ENCODE assay signal across 17 cellular contexts in genomic region chr4:39502034-39502658, GRCh38. TPM values are rescaled to one million over a fixed set of nuclear protein-coding genes. Genes with fewer than 3 reads are reported as not detected.
A peak's percentile ranks its signal among the peaks of the same experiment; 100 is the strongest.
DNase-seq lines count a peak whose midpoint lies in the region; ATAC-seq and TF ChIP-seq lines count a peak whose summit lies in the region.
"Had no signal": no experiment of that assay in that cellular context is flagged by ENCODE, and none has a peak within 500 bp of the region (broad histone marks: within the 10 kb centered on the region; RNA-seq: fewer than 3 reads in every experiment).

No MANE protein-coding gene starts in this region.

- in situ Hi-C loops in transverse colon (cut with MboI; ENCODE audit: low pct_ligation_motif_present in 1 of 4, low pct_unique_long_range_greater_than_20kb in 1 of 4, low sequenced_read_pairs in 3 of 4): no loop called here

- H3K4me1 ChIP-seq in ascending aorta: peaks cover 0 to 3% of the 10 kb centered on the region in 2 donors
- H3K4me1 ChIP-seq in suprapubic skin: no peaks in the 10 kb centered on the region
- H3K4me1 ChIP-seq in transverse colon: peaks cover 0 to 20% (median 0%) of the 10 kb centered on the region in 4 donors

- H3K4me1 Mint-ChIP-seq in activated T-cell treated with anti-CD3 and anti-CD28 coated beads, Interleukin-2, amount 50 U/mL, for 72 hours (ENCODE audit: low read depth): no peaks in the 10 kb centered on the region
- H3K4me1 Mint-ChIP-seq in activated T-cell treated with anti-CD3 and anti-CD28 coated beads, Interleukin-2, amount 50 U/mL, for 24 hours (ENCODE audit: low read depth): no peaks in the 10 kb centered on the region
- H3K4me1 Mint-ChIP-seq: endodermal cell; stimulated activated naive CD8-positive, alpha-beta T cell treated with anti-CD3 and anti-CD28 coated beads, Interleukin-15, amount 100 ng/mL, for 72 hours had no signal

- H3K27ac ChIP-seq in ascending aorta (peak overlapping the region; percentile 57 to 65), suprapubic skin (peak overlapping the region; percentile 69), transverse colon (no peak overlapping the region)
- H3K27ac ChIP-seq: neutrophil had no signal

- ATAC-seq in activated T-cell treated with anti-CD3 and anti-CD28 coated beads, Interleukin-2, amount 50 U/mL, for 72 hours (replicated peaks in 1 of 2): no peak
- no peak for ATAC-seq in GM19035 (IDR thresholded peaks at IDR 0.05; ENCODE audit: unreplicated experiment)
- ATAC-seq: stimulated activated naive CD8-positive, alpha-beta T cell treated with anti-CD3 and anti-CD28 coated beads, Interleukin-15, amount 100 ng/mL, for 72 hours had no signal

- H3K27me3 Mint-ChIP-seq in activated T-cell treated with anti-CD3 and anti-CD28 coated beads, Interleukin-2, amount 50 U/mL, for 72 hours (ENCODE audit: low read depth): no peaks in the 10 kb centered on the region
- H3K27me3 Mint-ChIP-seq in activated T-cell treated with anti-CD3 and anti-CD28 coated beads, Interleukin-2, amount 50 U/mL, for 24 hours: no peaks in the 10 kb centered on the region
- H3K27me3 Mint-ChIP-seq: activated naive CD8-positive, alpha-beta T cell; stimulated activated naive CD8-positive, alpha-beta T cell treated with anti-CD3 and anti-CD28 coated beads, Interleukin-15, amount 100 ng/mL, for 72 hours had no signal

- intact Hi-C loops in ascending aorta (cut with DNase I): loop anchor here (2.0 kb wide), 1 partner anchor 25 kb away; the partner anchor contains the start of gene UGDH
- intact Hi-C loops in transverse colon (cut with DNase I; ENCODE audit: low total_unique reads): no loop called here

- no peaks in the 10 kb centered on the region for H3K9me3 ChIP-seq in ascending aorta
- H3K9me3 ChIP-seq in suprapubic skin: no peaks in the 10 kb centered on the region
- H3K9me3 ChIP-seq in transverse colon: no peaks in the 10 kb centered on the region
- H3K9me3 ChIP-seq: neutrophil had no signal

- no peak for DNase-seq in activated T-cell treated with anti-CD3 and anti-CD28 coated beads, Interleukin-2, amount 50 U/mL, for 72 hours
- DNase-seq in activated T-cell treated with anti-CD3 and anti-CD28 coated beads, Interleukin-2, amount 50 U/mL, for 24 hours: no peak
- DNase-seq in ascending aorta (ENCODE audit: low spot score in 2 of 2): no peak
- peak; percentile 4 for DNase-seq in foreskin melanocyte
- no peak for DNase-seq in suprapubic skin (ENCODE audit: low spot score in 2 of 2)
- no peak for DNase-seq in transverse colon
- DNase-seq in activated naive CD4-positive, alpha-beta T cell (lab: John Stamatoyannopoulos, UW): no peak
- DNase-seq: activated CD4-positive, alpha-beta T cell treated with anti-CD3 and anti-CD28 coated beads, Interleukin-2, amount 50 U/mL, for 4 hours; endodermal cell; KBM-7; NCI-H1930; stimulated activated CD4-positive, alpha-beta T cell treated with anti-CD3 and anti-CD28 coated beads, Interleukin-2, amount 100 ng/mL, for 48 hours; stimulated activated naive CD8-positive, alpha-beta T cell treated with anti-CD3 and anti-CD28 coated beads, Interleukin-15, amount 100 ng/mL, for 72 hours; T-helper 2 cell had no signal

- H3K4me3 ChIP-seq in ascending aorta (no peak overlapping the region), suprapubic skin (no peak overlapping the region), transverse colon (no peak overlapping the region)

- H3K36me3 Mint-ChIP-seq in activated T-cell treated with anti-CD3 and anti-CD28 coated beads, Interleukin-2, amount 50 U/mL, for 72 hours (ENCODE audit: insufficient read depth in 2 of 2): peaks cover 3 to 4% of the 10 kb centered on the region in 2 donors
- peaks cover 71% of the 10 kb centered on the region for H3K36me3 Mint-ChIP-seq in activated T-cell treated with anti-CD3 and anti-CD28 coated beads, Interleukin-2, amount 50 U/mL, for 24 hours (ENCODE audit: low read depth)

- H3K36me3 ChIP-seq in ascending aorta (peaks cover 48 to 72% of the 10 kb centered on the region in 2 donors), suprapubic skin (peaks cover 68% of the 10 kb centered on the region), transverse colon (peaks cover 0 to 71% (median 36%) of the 10 kb centered on the region in 4 donors)

- H3K9me3 Mint-ChIP-seq in activated T-cell treated with anti-CD3 and anti-CD28 coated beads, Interleukin-2, amount 50 U/mL, for 72 hours: no peaks in the 10 kb centered on the region
- no peaks in the 10 kb centered on the region for H3K9me3 Mint-ChIP-seq in activated T-cell treated with anti-CD3 and anti-CD28 coated beads, Interleukin-2, amount 50 U/mL, for 24 hours
- H3K9me3 Mint-ChIP-seq: endodermal cell; stimulated activated naive CD8-positive, alpha-beta T cell treated with anti-CD3 and anti-CD28 coated beads, Interleukin-15, amount 100 ng/mL, for 72 hours had no signal

- no peak overlapping the region for H3K4me3 Mint-ChIP-seq in activated T-cell treated with anti-CD3 and anti-CD28 coated beads, Interleukin-2, amount 50 U/mL, for 72 hours
- H3K4me3 Mint-ChIP-seq in activated T-cell treated with anti-CD3 and anti-CD28 coated beads, Interleukin-2, amount 50 U/mL, for 24 hours: no peak overlapping the region
- H3K4me3 Mint-ChIP-seq: activated naive CD8-positive, alpha-beta T cell; endodermal cell; stimulated activated naive CD8-positive, alpha-beta T cell treated with anti-CD3 and anti-CD28 coated beads, Interleukin-15, amount 100 ng/mL, for 72 hours had no signal

- peak overlapping the region; percentile 28 for H3K27ac Mint-ChIP-seq in activated T-cell treated with anti-CD3 and anti-CD28 coated beads, Interleukin-2, amount 50 U/mL, for 72 hours
- no peak overlapping the region for H3K27ac Mint-ChIP-seq in activated T-cell treated with anti-CD3 and anti-CD28 coated beads, Interleukin-2, amount 50 U/mL, for 24 hours
- H3K27ac Mint-ChIP-seq: activated naive CD8-positive, alpha-beta T cell; endodermal cell had no signal

- no peak for TF ChIP-seq EP300 in suprapubic skin (IDR thresholded peaks at IDR 0.05)
- no peak for TF ChIP-seq EP300 in transverse colon (IDR thresholded peaks at IDR 0.05; ENCODE audit: low read depth)

- no peak for TF ChIP-seq POLR2A in suprapubic skin (IDR thresholded peaks at IDR 0.05)
- TF ChIP-seq POLR2A in transverse colon (IDR thresholded peaks at IDR 0.05): no peak

- TF ChIP-seq CTCF in ascending aorta (IDR thresholded peaks at IDR 0.05) (no peak), suprapubic skin (IDR thresholded peaks at IDR 0.05) (no peak), transverse colon (IDR thresholded peaks at IDR 0.05) (no peak)

- H3K27me3 ChIP-seq in ascending aorta (no peaks in the 10 kb centered on the region), suprapubic skin (no peaks in the 10 kb centered on the region), transverse colon (no peaks in the 10 kb centered on the region)
- H3K27me3 ChIP-seq: neutrophil had no signal

RNA-seq across cellular contexts. Expression of gene UGDH, which starts 25.1 kb away (rescaled TPM):
- 10 to 100 TPM; 33.0 to 36.7 TPM for total RNA-seq in activated T-cell treated with anti-CD3 and anti-CD28 coated beads, Interleukin-2, amount 50 U/mL, for 72 hours
- 81.1 TPM for total RNA-seq in ascending aorta
- total RNA-seq in suprapubic skin: 10 to 100 TPM; 20.6 to 28.7 (median 24.3) TPM
- total RNA-seq in transverse colon: 100 to 1,000 TPM; 293 to 849 (median 479) TPM

RNA-seq across cellular contexts. Expression of gene LIAS, which starts 43.3 kb away (rescaled TPM):
- 10 to 100 TPM; 28.3 to 39.5 TPM for total RNA-seq in activated T-cell treated with anti-CD3 and anti-CD28 coated beads, Interleukin-2, amount 50 U/mL, for 72 hours
- total RNA-seq in ascending aorta (2.9 TPM), suprapubic skin (10 to 100 TPM in 3 of 4 donors, 1 to 10 TPM in 1; 8.9 to 21.4 (median 19.0) TPM), transverse colon (10 to 100 TPM in 3 of 4 donors, 1 to 10 TPM in 1; 2.6 to 27.3 (median 13.0) TPM)

RNA-seq across cellular contexts. Expression of gene RPL9, which starts 43.4 kb away (rescaled TPM):
- total RNA-seq in activated T-cell treated with anti-CD3 and anti-CD28 coated beads, Interleukin-2, amount 50 U/mL, for 72 hours: 1,000 to 10,000 TPM; 2,445 to 2,588 TPM
- 1,701 TPM for total RNA-seq in ascending aorta
- total RNA-seq in suprapubic skin: 1,000 to 10,000 TPM; 1,970 to 4,157 (median 3,139) TPM
- total RNA-seq in transverse colon: 1,000 to 10,000 TPM in 2 of 4 donors, 100 to 1,000 TPM in 2; 408 to 2,811 (median 1,755) TPM

Comparison
In these comparisons a context has a peak if more than half of its experiments do, and no peak if none do; other contexts are left out.
1. H3K27ac ChIP-seq: peak in ascending aorta (2 of 2) and suprapubic skin (single experiment); none in transverse colon (0 of 4).